ENCODE assay signal across 9 cellular contexts in genomic region chr12:76765598-76765997, GRCh38. TPM values are rescaled to one million over a fixed set of nuclear protein-coding genes. Genes with fewer than 3 reads are reported as not detected.
DNase-seq lines count a peak whose midpoint lies in the region; ATAC-seq and TF ChIP-seq lines count a peak whose summit lies in the region.
"Had no signal": no experiment of that assay in that cellular context is flagged by ENCODE, and none has a peak within 500 bp of the region (broad histone marks: within the 10 kb centered on the region; RNA-seq: fewer than 3 reads in every experiment).

No MANE protein-coding gene starts in this region.

- H3K36me3 Mint-ChIP-seq in activated CD8-positive, alpha-beta memory T cell treated with anti-CD3 and anti-CD28 coated beads, Interleukin-2, amount 10 ng/mL, durations not matched to agents 7 days and 5 days = no peaks in the 10 kb centered on the region
- peaks cover 9% of the 10 kb centered on the region for H3K36me3 Mint-ChIP-seq in activated CD4-positive, alpha-beta memory T cell treated with anti-CD3 and anti-CD28 coated beads, Interleukin-2, amount 10 ng/mL, durations not matched to agents 7 days and 5 days (ENCODE audit: low read depth)
- no peaks in the 10 kb centered on the region for H3K36me3 Mint-ChIP-seq in glutamatergic neuron (ENCODE audit: unreplicated experiment)
- no peaks in the 10 kb centered on the region for H3K36me3 Mint-ChIP-seq in stimulated activated memory B cell treated with anti-CD40 and anti-IgM and Interleukin-4, amounts not matched to agents 10 μg/mL and 1 μg/mL and 100 μg/mL, for 72 hours

- no peak for DNase-seq in activated CD8-positive, alpha-beta memory T cell treated with anti-CD3 and anti-CD28 coated beads, Interleukin-2, amount 10 ng/mL, durations not matched to agents 7 days and 5 days
- DNase-seq in activated CD8-positive, alpha-beta memory T cell treated with anti-CD3 and anti-CD28 coated beads, Interleukin-2, amount 50 U/mL, for 4 hours = no peak
- no peak for DNase-seq in activated CD4-positive, alpha-beta memory T cell treated with anti-CD3 and anti-CD28 coated beads, Interleukin-2, amount 10 ng/mL, durations not matched to agents 7 days and 5 days
- DNase-seq in glutamatergic neuron (no peak), superior temporal gyrus (ENCODE audit: extremely low spot score) (no peak)
- DNase-seq: NCI-H510A had no signal

- CTCF ChIA-PET in activated CD8-positive, alpha-beta memory T cell treated with anti-CD3 and anti-CD28 coated beads, Interleukin-2, amount 10 ng/mL, durations not matched to agents 7 days and 5 days (lab: Charles Lee) = no interaction called here
- CTCF ChIA-PET in activated CD4-positive, alpha-beta memory T cell treated with anti-CD3 and anti-CD28 coated beads, Interleukin-2, amount 10 ng/mL, durations not matched to agents 7 days and 5 days (lab: Charles Lee) = interaction anchor here (1.3 kb wide), 1 partner anchor 144 kb away, joined by 3 read pairs; no protein-coding TSS in a partner anchor

- no peaks in the 10 kb centered on the region for H3K27me3 Mint-ChIP-seq in activated CD8-positive, alpha-beta memory T cell treated with anti-CD3 and anti-CD28 coated beads, Interleukin-2, amount 10 ng/mL, durations not matched to agents 7 days and 5 days
- H3K27me3 Mint-ChIP-seq in activated CD4-positive, alpha-beta memory T cell treated with anti-CD3 and anti-CD28 coated beads, Interleukin-2, amount 10 ng/mL, durations not matched to agents 7 days and 5 days = peaks cover 2% of the 10 kb centered on the region
- H3K27me3 Mint-ChIP-seq in glutamatergic neuron (ENCODE audit: unreplicated experiment) = peaks cover 8% of the 10 kb centered on the region
- no peaks in the 10 kb centered on the region for H3K27me3 Mint-ChIP-seq in stimulated activated memory B cell treated with anti-CD40 and anti-IgM and Interleukin-4, amounts not matched to agents 10 μg/mL and 1 μg/mL and 100 μg/mL, for 72 hours

- H3K9me3 Mint-ChIP-seq in activated CD8-positive, alpha-beta memory T cell treated with anti-CD3 and anti-CD28 coated beads, Interleukin-2, amount 10 ng/mL, durations not matched to agents 7 days and 5 days (ENCODE audit: low read depth) = no peaks in the 10 kb centered on the region
- H3K9me3 Mint-ChIP-seq in activated CD4-positive, alpha-beta memory T cell treated with anti-CD3 and anti-CD28 coated beads, Interleukin-2, amount 10 ng/mL, durations not matched to agents 7 days and 5 days = no peaks in the 10 kb centered on the region
- H3K9me3 Mint-ChIP-seq in glutamatergic neuron (ENCODE audit: unreplicated experiment) = peaks cover 16% of the 10 kb centered on the region
- H3K9me3 Mint-ChIP-seq in stimulated activated memory B cell treated with anti-CD40 and anti-IgM and Interleukin-4, amounts not matched to agents 10 μg/mL and 1 μg/mL and 100 μg/mL, for 72 hours = no peaks in the 10 kb centered on the region

- peak overlapping the region; percentile 6 for H3K27ac Mint-ChIP-seq in activated CD8-positive, alpha-beta memory T cell treated with anti-CD3 and anti-CD28 coated beads, Interleukin-2, amount 10 ng/mL, durations not matched to agents 7 days and 5 days
- no peak overlapping the region for H3K27ac Mint-ChIP-seq in activated CD4-positive, alpha-beta memory T cell treated with anti-CD3 and anti-CD28 coated beads, Interleukin-2, amount 10 ng/mL, durations not matched to agents 7 days and 5 days
- H3K27ac Mint-ChIP-seq in glutamatergic neuron (ENCODE audit: unreplicated experiment) = peak overlapping the region; percentile 97
- H3K27ac Mint-ChIP-seq in stimulated activated memory B cell treated with anti-CD40 and anti-IgM and Interleukin-4, amounts not matched to agents 10 μg/mL and 1 μg/mL and 100 μg/mL, for 72 hours = peak overlapping the region; percentile 95

- POLR2A ChIA-PET in activated CD4-positive, alpha-beta memory T cell treated with anti-CD3 and anti-CD28 coated beads, Interleukin-2, amount 10 ng/mL, durations not matched to agents 7 days and 5 days (lab: Charles Lee) = interaction anchor here (1.0 to 1.8 kb wide), 2 partner anchors 17 to 207 kb away, joined by 3 to 4 read pairs; no protein-coding TSS in a partner anchor

- peaks cover 28% of the 10 kb centered on the region for H3K4me1 Mint-ChIP-seq in activated CD8-positive, alpha-beta memory T cell treated with anti-CD3 and anti-CD28 coated beads, Interleukin-2, amount 10 ng/mL, durations not matched to agents 7 days and 5 days
- H3K4me1 Mint-ChIP-seq in activated CD4-positive, alpha-beta memory T cell treated with anti-CD3 and anti-CD28 coated beads, Interleukin-2, amount 10 ng/mL, durations not matched to agents 7 days and 5 days = peaks cover 32% of the 10 kb centered on the region
- H3K4me1 Mint-ChIP-seq in glutamatergic neuron (ENCODE audit: low read depth, unreplicated experiment) = peaks cover 24% of the 10 kb centered on the region
- H3K4me1 Mint-ChIP-seq in stimulated activated memory B cell treated with anti-CD40 and anti-IgM and Interleukin-4, amounts not matched to agents 10 μg/mL and 1 μg/mL and 100 μg/mL, for 72 hours = peaks cover 56% of the 10 kb centered on the region

- ATAC-seq in activated CD8-positive, alpha-beta memory T cell treated with anti-CD3 and anti-CD28 coated beads, Interleukin-2, amount 10 ng/mL, durations not matched to agents 7 days and 5 days = no peak
- no peak for ATAC-seq in stimulated activated memory B cell treated with anti-CD40 and anti-IgM and Interleukin-4, amounts not matched to agents 10 μg/mL and 1 μg/mL and 100 μg/mL, for 72 hours
- no peak for ATAC-seq in HG02885 (IDR thresholded peaks at IDR 0.05; ENCODE audit: poor library complexity, unreplicated experiment)
- no peak for ATAC-seq in HG02571 (IDR thresholded peaks at IDR 0.05; ENCODE audit: unreplicated experiment)

- TF ChIP-seq CTCF in glutamatergic neuron (IDR thresholded peaks at IDR 0.05; ENCODE audit: partially characterized antibody, unreplicated experiment) = no peak

- peak overlapping the region; percentile 93 for H3K4me3 Mint-ChIP-seq in activated CD8-positive, alpha-beta memory T cell treated with anti-CD3 and anti-CD28 coated beads, Interleukin-2, amount 10 ng/mL, durations not matched to agents 7 days and 5 days
- peak overlapping the region; percentile 92 for H3K4me3 Mint-ChIP-seq in activated CD4-positive, alpha-beta memory T cell treated with anti-CD3 and anti-CD28 coated beads, Interleukin-2, amount 10 ng/mL, durations not matched to agents 7 days and 5 days
- H3K4me3 Mint-ChIP-seq in glutamatergic neuron (ENCODE audit: unreplicated experiment) = peak overlapping the region; percentile 97
- H3K4me3 Mint-ChIP-seq in stimulated activated memory B cell treated with anti-CD40 and anti-IgM and Interleukin-4, amounts not matched to agents 10 μg/mL and 1 μg/mL and 100 μg/mL, for 72 hours = peak overlapping the region; percentile 92

RNA-seq across cellular contexts. Expression of gene ZDHHC17, which starts 1.7 kb away (rescaled TPM):
- 10 to 100 TPM; 19.9 to 25.9 TPM for total RNA-seq in activated CD8-positive, alpha-beta memory T cell treated with anti-CD3 and anti-CD28 coated beads, Interleukin-2, amount 10 ng/mL, durations not matched to agents 7 days and 5 days
- 10 to 100 TPM; 25.5 TPM for total RNA-seq in activated CD4-positive, alpha-beta memory T cell treated with anti-CD3 and anti-CD28 coated beads, Interleukin-2, amount 10 ng/mL, durations not matched to agents 7 days and 5 days
- total RNA-seq in glutamatergic neuron (ENCODE audit: unreplicated experiment) = 95.5 TPM
